Comparison of ENCODE assay signal across 8 cellular contexts in genomic region chr21:36319406-36319766, GRCh38. TPM values are rescaled to one million over a fixed set of nuclear protein-coding genes. Genes with fewer than 3 reads are reported as not detected.
DNase-seq lines count a peak whose midpoint lies in the region; ATAC-seq and TF ChIP-seq lines count a peak whose summit lies in the region.
"Not testable (repeated sequence)": the region's sequence is repeated elsewhere in the genome, so short reads cannot be mapped to it uniquely, and the experiment has no call there.

No MANE protein-coding gene starts in this region.

- H3K4me3 ChIP-seq in DOHH2 (ENCODE audit: low read length) (peak overlapping the region; percentile 74), OCI-LY1 (ENCODE audit: low read depth, low read length, poor library complexity, severe bottlenecking) (peak overlapping the region; percentile 72), mesodermal cell (ENCODE audit: extremely low read depth, insufficient read depth, low read length, poor library complexity, severe bottlenecking) (peak overlapping the region; percentile 65)

- H3K4me1 ChIP-seq in DOHH2 (ENCODE audit: control insufficient read depth, low read length) (peaks cover 36% of the 10 kb centered on the region), OCI-LY1 (ENCODE audit: insufficient read depth, low read length, severe bottlenecking) (peaks cover 36% of the 10 kb centered on the region)
- H3K4me1 ChIP-seq in mesodermal cell (ENCODE audit: control insufficient read depth, insufficient read depth, low read length, poor library complexity, severe bottlenecking), result not testable (repeated sequence)

- ATAC-seq in central memory CD8-positive, alpha-beta T cell (replicated peaks; ENCODE audit: extremely low read depth, poor library complexity, severe bottlenecking), result not testable (repeated sequence)

- H3K9me3 Mint-ChIP-seq in activated T-cell treated with anti-CD3 and anti-CD28 coated beads, Interleukin-2, amount 50 U/mL, for 24 hours; central memory CD8-positive, alpha-beta T cell: not testable (repeated sequence)
- H3K9me3 Mint-ChIP-seq in glutamatergic neuron (ENCODE audit: unreplicated experiment) (peaks cover 11% of the 10 kb centered on the region), type B pancreatic cell (peaks cover 14% of the 10 kb centered on the region)

- H3K36me3 ChIP-seq in DOHH2 (ENCODE audit: control insufficient read depth, low read length), result not testable (repeated sequence)
- peaks cover 18% of the 10 kb centered on the region; the same call in 1 of the 2 replicates for H3K36me3 ChIP-seq in OCI-LY1 (ENCODE audit: insufficient read depth, low read length)
- H3K36me3 ChIP-seq in mesodermal cell (ENCODE audit: control insufficient read depth, insufficient read depth, low read length), result peaks cover 17% of the 10 kb centered on the region

- peak overlapping the region; percentile 85 for H3K4me2 ChIP-seq in DOHH2 (ENCODE audit: low read length)
- H3K4me2 ChIP-seq in OCI-LY1 (ENCODE audit: low read length), result peak overlapping the region; percentile 72

- 61 to 88% methylated on average over 11 to 13 of the region's 17 CpGs for WGBS in mesodermal cell (ENCODE audit: insufficient coverage in 2 of 2), 2 experiments

- DNase-seq in activated T-cell treated with anti-CD3 and anti-CD28 coated beads, Interleukin-2, amount 50 U/mL, for 24 hours; central memory CD8-positive, alpha-beta T cell (ENCODE audit: low spot score in 2 of 2); glutamatergic neuron; type B pancreatic cell (ENCODE audit: extremely low spot score, unreplicated experiment): not testable (repeated sequence)
- DNase-seq in retina, result peak; percentile 3

- H4K20me1 ChIP-seq in DOHH2 (ENCODE audit: control insufficient read depth, insufficient read depth, low read depth, low read length); OCI-LY1 (ENCODE audit: insufficient read depth, low read length): not testable (repeated sequence)

- H3K4me1 Mint-ChIP-seq in activated T-cell treated with anti-CD3 and anti-CD28 coated beads, Interleukin-2, amount 50 U/mL, for 24 hours (ENCODE audit: low read depth), result peaks cover 32% of the 10 kb centered on the region
- peaks cover 41% of the 10 kb centered on the region for H3K4me1 Mint-ChIP-seq in central memory CD8-positive, alpha-beta T cell
- not testable (repeated sequence) for H3K4me1 Mint-ChIP-seq in glutamatergic neuron (ENCODE audit: low read depth, unreplicated experiment)
- H3K4me1 Mint-ChIP-seq in type B pancreatic cell (ENCODE audit: unreplicated experiment), result peaks cover 12% of the 10 kb centered on the region

- not testable (repeated sequence) for TF ChIP-seq CTCF in DOHH2 (IDR thresholded peaks at IDR 0.05; ENCODE audit: low read depth, low read length, poor library complexity, severe bottlenecking); OCI-LY1 (IDR thresholded peaks at IDR 0.05; ENCODE audit: low read length); glutamatergic neuron (IDR thresholded peaks at IDR 0.05; ENCODE audit: partially characterized antibody, unreplicated experiment); type B pancreatic cell (conservative IDR thresholded peaks at IDR 0.05)

- peak overlapping the region; percentile 90 for H3K4me3 Mint-ChIP-seq in activated T-cell treated with anti-CD3 and anti-CD28 coated beads, Interleukin-2, amount 50 U/mL, for 24 hours
- peak overlapping the region; percentile 92 for H3K4me3 Mint-ChIP-seq in central memory CD8-positive, alpha-beta T cell
- H3K4me3 Mint-ChIP-seq in glutamatergic neuron (ENCODE audit: unreplicated experiment), result peak overlapping the region; percentile 95
- H3K4me3 Mint-ChIP-seq in type B pancreatic cell, result peak overlapping the region; percentile 91

- H3K27ac ChIP-seq in DOHH2 (ENCODE audit: low read depth, low read length) (peak overlapping the region; percentile 10; the same call in 1 of the 2 replicates), OCI-LY1 (ENCODE audit: low read depth, low read length, poor library complexity, severe bottlenecking) (peak overlapping the region; percentile 86), mesodermal cell (ENCODE audit: low read depth, low read length, severe bottlenecking) (peak overlapping the region; percentile 96)

- H3K36me3 Mint-ChIP-seq in activated T-cell treated with anti-CD3 and anti-CD28 coated beads, Interleukin-2, amount 50 U/mL, for 24 hours (ENCODE audit: low read depth), result peaks cover 29% of the 10 kb centered on the region
- peaks cover 28% of the 10 kb centered on the region for H3K36me3 Mint-ChIP-seq in central memory CD8-positive, alpha-beta T cell (ENCODE audit: insufficient read depth)
- H3K36me3 Mint-ChIP-seq in glutamatergic neuron (ENCODE audit: unreplicated experiment), result not testable (repeated sequence)
- peaks cover 17% of the 10 kb centered on the region for H3K36me3 Mint-ChIP-seq in type B pancreatic cell

- H3K27me3 Mint-ChIP-seq in activated T-cell treated with anti-CD3 and anti-CD28 coated beads, Interleukin-2, amount 50 U/mL, for 24 hours; central memory CD8-positive, alpha-beta T cell; glutamatergic neuron (ENCODE audit: unreplicated experiment); type B pancreatic cell: not testable (repeated sequence)

- H2AFZ ChIP-seq in OCI-LY1 (ENCODE audit: low read length), result not testable (repeated sequence)

- not testable (repeated sequence) for H3K27me3 ChIP-seq in DOHH2 (ENCODE audit: control insufficient read depth, low read length); OCI-LY1 (ENCODE audit: insufficient read depth, low read length)

- H3K9ac ChIP-seq in OCI-LY1 (ENCODE audit: low read length), result peak overlapping the region; percentile 45

- H3K27ac Mint-ChIP-seq in activated T-cell treated with anti-CD3 and anti-CD28 coated beads, Interleukin-2, amount 50 U/mL, for 24 hours, result peak overlapping the region; percentile 97
- peak overlapping the region; percentile 92 for H3K27ac Mint-ChIP-seq in central memory CD8-positive, alpha-beta T cell (ENCODE audit: low read depth)
- H3K27ac Mint-ChIP-seq in glutamatergic neuron (ENCODE audit: unreplicated experiment) (peak overlapping the region; percentile 92), type B pancreatic cell (peak overlapping the region; percentile 96)

- not testable (repeated sequence) for H3K9me2 ChIP-seq in DOHH2 (replicated peaks; ENCODE audit: control insufficient read depth, low read length); OCI-LY1 (ENCODE audit: low read depth, low read length)

- H3K9me3 ChIP-seq in DOHH2 (ENCODE audit: control insufficient read depth, insufficient read depth, low read length); OCI-LY1 (ENCODE audit: low read length); mesodermal cell (ENCODE audit: control insufficient read depth, low read length): not testable (repeated sequence)

- peaks cover 41% of the 10 kb centered on the region for H3K79me2 ChIP-seq in DOHH2 (ENCODE audit: control insufficient read depth, low read length)
- peaks cover 40% of the 10 kb centered on the region for H3K79me2 ChIP-seq in OCI-LY1 (ENCODE audit: insufficient read depth, low read length)

- H3F3A ChIP-seq in DOHH2 (ENCODE audit: control insufficient read depth, insufficient read depth); OCI-LY1 (ENCODE audit: insufficient read depth, low read length): not testable (repeated sequence)

RNA-seq across cellular contexts. Expression of gene MORC3, which starts 0.6 kb away (rescaled TPM):
- total RNA-seq in glutamatergic neuron (ENCODE audit: unreplicated experiment) (34.7 TPM), type B pancreatic cell (ENCODE audit: low replicate concordance) (23.6 and 26.9 TPM in 2 replicates)
- polyA plus RNA-seq in mesodermal cell (2013, experiment 1 of 2), result 19.5 TPM
- polyA plus RNA-seq in mesodermal cell (2013, experiment 2 of 2), result 22.3 TPM

Comparison
In these comparisons a context has a peak if more than half of its experiments do, and no peak if none do; other contexts are left out.
1. H3K27ac ChIP-seq: peak in every context shown above with its lines; median percentile 96 in mesodermal cell; 86 in OCI-LY1; 10 in DOHH2.